In genomic region chr15:25327671-25328070, GRCh38 we compare ENCODE assay signal across 21 cellular contexts.
"Had no signal": no experiment of that assay in that cellular context is flagged by ENCODE, and none has a peak within 500 bp of the region (broad histone marks: within the 10 kb centered on the region; RNA-seq: fewer than 3 reads in every experiment).

No MANE protein-coding gene starts in this region.

- ATAC-seq: lower lobe of right lung; right cardiac atrium; stimulated activated memory B cell treated with anti-CD40 and anti-IgM and Interleukin-4, amounts not matched to agents 10 μg/mL and 1 μg/mL and 100 μg/mL, for 72 hours; stimulated activated naive CD8-positive, alpha-beta T cell treated with anti-CD3 and anti-CD28 coated beads, Interleukin-15, amount 100 ng/mL, for 72 hours had no signal

- H3K4me1 ChIP-seq: colonic mucosa, left ventricle myocardium inferior, lower lobe of right lung, testis, tibial nerve had no signal

- H3K27ac Mint-ChIP-seq: memory B cell; mesothelial cell of epicardium; nephron progenitor cell; stimulated activated memory B cell treated with anti-CD40 and anti-IgM and Interleukin-4, amounts not matched to agents 10 μg/mL and 1 μg/mL and 100 μg/mL, for 72 hours had no signal

- H3K4me3 Mint-ChIP-seq: memory B cell; mesothelial cell of epicardium; nephron progenitor cell; stimulated activated memory B cell treated with anti-CD40 and anti-IgM and Interleukin-4, amounts not matched to agents 10 μg/mL and 1 μg/mL and 100 μg/mL, for 72 hours; stimulated activated naive CD8-positive, alpha-beta T cell treated with anti-CD3 and anti-CD28 coated beads, Interleukin-15, amount 100 ng/mL, for 72 hours had no signal

- H3K4me3 ChIP-seq: colonic mucosa, heart left ventricle, left ventricle myocardium inferior, lower lobe of right lung, testis, tibial nerve had no signal

- H3K4me1 Mint-ChIP-seq: stimulated activated naive CD8-positive, alpha-beta T cell treated with anti-CD3 and anti-CD28 coated beads, Interleukin-15, amount 100 ng/mL, for 72 hours had no signal

- DNase-seq: caudate nucleus; colonic mucosa; dermis blood vessel endothelial cell; heart left ventricle; hypothalamus; islet precursor cell; left ventricle myocardium inferior; lower lobe of right lung; naive B cell; nephron progenitor cell; right cardiac atrium; stimulated activated CD4-positive, alpha-beta T cell treated with anti-CD3 and anti-CD28 coated beads, Interleukin-4, amount 100 ng/mL, for 1 hour; stimulated activated naive CD8-positive, alpha-beta T cell treated with anti-CD3 and anti-CD28 coated beads, Interleukin-15, amount 100 ng/mL, for 72 hours; testis had no signal

- H3K27me3 ChIP-seq: colonic mucosa, heart left ventricle, neutrophil, testis, tibial nerve had no signal

- H3K27ac ChIP-seq: colonic mucosa, heart left ventricle, left ventricle myocardium inferior, lower lobe of right lung, neutrophil, testis, tibial nerve had no signal

- FAIRE-seq: endothelial cell of umbilical vein, frontal cortex had no signal

- H3K9me3 ChIP-seq: colonic mucosa, heart left ventricle, left ventricle myocardium inferior, lower lobe of right lung, neutrophil, testis had no signal

- H3K27me3 Mint-ChIP-seq: memory B cell; naive B cell; stimulated activated memory B cell treated with anti-CD40 and anti-IgM and Interleukin-4, amounts not matched to agents 10 μg/mL and 1 μg/mL and 100 μg/mL, for 72 hours; stimulated activated naive CD8-positive, alpha-beta T cell treated with anti-CD3 and anti-CD28 coated beads, Interleukin-15, amount 100 ng/mL, for 72 hours had no signal

- H3K36me3 ChIP-seq: colonic mucosa, lower lobe of right lung, neutrophil had no signal

- H3K9me3 Mint-ChIP-seq: nephron progenitor cell had no signal
